Comparison of ENCODE assay signal across 1 cellular context in genomic region chr3:141399200-141399599, GRCh38.
TF ChIP-seq lines count a peak whose summit lies in the region.

No MANE protein-coding gene starts in this region.

TF ChIP-seq in HepG2, 621 proteins besides CTCF, POLR2A, EP300 and RAD21 (continued from another document):
- TF ChIP-seq ZNF142 (CRISPR knock-in tag; IDR thresholded peaks at IDR 0.05) (no peak), SNAPC2 (CRISPR knock-in tag; IDR thresholded peaks at IDR 0.05) (no peak)
